In genomic region chr5:115465416-115465815, GRCh38 we compare ENCODE assay signal across 16 cellular contexts.
"Had no signal": no experiment of that assay in that cellular context is flagged by ENCODE, and none has a peak within 500 bp of the region (broad histone marks: within the 10 kb centered on the region; RNA-seq: fewer than 3 reads in every experiment).

No MANE protein-coding gene starts in this region.

- DNase-seq: activated CD4-positive, alpha-beta T cell treated with anti-CD3 and anti-CD28 coated beads, Interleukin-2, amount 10 ng/mL, durations not matched to agents 7 days and 5 days; activated CD4-positive, CD25-positive, alpha-beta regulatory T cell; activated gamma-delta T cell treated with Interleukin-2 at 50 U/mL for 16 hours; amygdala; brain microvascular endothelial cell; hypothalamus; kidney; left lung; naive B cell; ovary; tibial artery; uterus had no signal

- H3K4me3 Mint-ChIP-seq: activated CD4-positive, alpha-beta T cell treated with anti-CD3 and anti-CD28 coated beads, Interleukin-2, amount 10 ng/mL, durations not matched to agents 7 days and 5 days; activated naive CD8-positive, alpha-beta T cell; naive B cell; neural progenitor cell; stimulated activated memory B cell treated with anti-CD40 and anti-IgM and Interleukin-4, amounts not matched to agents 10 μg/mL and 1 μg/mL and 100 μg/mL, for 72 hours had no signal

- H3K27me3 ChIP-seq: brain microvascular endothelial cell, left lung, neural progenitor cell, ovary, tibial artery, uterus had no signal

- H2AFZ ChIP-seq: neural progenitor cell had no signal

- H3K4me3 ChIP-seq: left lung, neural progenitor cell, ovary, tibial artery, uterus had no signal

- FAIRE-seq: kidney had no signal

- ATAC-seq: stimulated activated memory B cell treated with anti-CD40 and anti-IgM and Interleukin-4, amounts not matched to agents 10 μg/mL and 1 μg/mL and 100 μg/mL, for 72 hours had no signal

- H3K27ac ChIP-seq: brain microvascular endothelial cell, epithelial cell of prostate, left lung, neural progenitor cell, ovary, tibial artery, uterus had no signal

- H3K4me1 Mint-ChIP-seq: naive B cell; stimulated activated memory B cell treated with anti-CD40 and anti-IgM and Interleukin-4, amounts not matched to agents 10 μg/mL and 1 μg/mL and 100 μg/mL, for 72 hours had no signal

- H3K4me2 ChIP-seq: neural progenitor cell had no signal

- H3K27ac Mint-ChIP-seq: activated CD4-positive, alpha-beta T cell treated with anti-CD3 and anti-CD28 coated beads, Interleukin-2, amount 10 ng/mL, durations not matched to agents 7 days and 5 days; activated naive CD8-positive, alpha-beta T cell; naive B cell; neural progenitor cell; stimulated activated memory B cell treated with anti-CD40 and anti-IgM and Interleukin-4, amounts not matched to agents 10 μg/mL and 1 μg/mL and 100 μg/mL, for 72 hours had no signal

- H3K36me3 ChIP-seq: brain microvascular endothelial cell, left lung, neural progenitor cell, ovary, tibial artery, uterus had no signal

- H3K4me1 ChIP-seq: tibial artery, uterus had no signal

- H3K36me3 Mint-ChIP-seq: activated naive CD8-positive, alpha-beta T cell; naive B cell; neural progenitor cell; stimulated activated memory B cell treated with anti-CD40 and anti-IgM and Interleukin-4, amounts not matched to agents 10 μg/mL and 1 μg/mL and 100 μg/mL, for 72 hours had no signal

- H3K9me3 Mint-ChIP-seq: activated CD4-positive, alpha-beta T cell treated with anti-CD3 and anti-CD28 coated beads, Interleukin-2, amount 10 ng/mL, durations not matched to agents 7 days and 5 days; naive B cell; neural progenitor cell; stimulated activated memory B cell treated with anti-CD40 and anti-IgM and Interleukin-4, amounts not matched to agents 10 μg/mL and 1 μg/mL and 100 μg/mL, for 72 hours had no signal

- H3K9me3 ChIP-seq: left lung, ovary, tibial artery, uterus had no signal
